In the genomic region with DNA sequence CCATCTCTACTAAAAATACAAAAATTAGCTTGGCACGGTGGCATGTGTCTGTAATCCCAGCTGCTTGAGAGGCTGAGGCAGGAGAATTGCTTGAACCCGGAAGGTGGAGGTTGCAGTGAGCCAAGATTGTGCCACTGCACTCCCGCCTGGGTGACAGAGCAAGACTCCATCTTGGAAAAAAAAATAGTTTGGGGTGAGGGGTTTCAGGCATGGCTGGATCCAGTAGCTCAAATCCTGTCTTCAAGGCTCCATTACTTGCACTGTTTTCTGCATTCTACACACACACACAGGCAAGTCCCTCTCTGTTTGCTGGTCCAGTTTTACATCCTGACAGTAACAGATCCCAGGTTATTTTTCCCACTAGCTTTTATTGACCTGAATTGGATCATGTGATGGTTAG, we compare ENCODE assay signal across 1 cellular context.
DNase-seq lines count a peak whose midpoint lies in the region; ATAC-seq, FAIRE-seq and TF ChIP-seq lines count a peak whose summit lies in the region.
"Not testable (repeated sequence)": the region's sequence is repeated elsewhere in the genome, so short reads cannot be mapped to it uniquely, and the experiment has no call there.

No MANE protein-coding gene starts in this region.

- CTCF ChIA-PET in HepG2 (lab: Yijun Ruan, JAX; ENCODE audit: low intra/inter-chr PET ratio, low total read pairs): not testable (repeated sequence)

- H3K36me3 ChIP-seq in HepG2 (replicated peaks in 1 of 2; ENCODE audit: control insufficient read depth in 1 of 2, insufficient read depth in 2 of 2, low read length in 2 of 2): not testable (repeated sequence)

- not testable (repeated sequence) for H4K20me1 ChIP-seq in HepG2 (ENCODE audit: insufficient read depth, low read length)

- POLR2A ChIA-PET in HepG2 (lab: Yijun Ruan, JAX): not testable (repeated sequence)

- TF ChIP-seq POLR2A in HepG2 (IDR thresholded peaks at IDR 0.05; ENCODE audit: insufficient read depth in 1 of 2, low read depth in 2 of 2, low read length in 2 of 2): not testable (repeated sequence)

- not testable (repeated sequence) for TF ChIP-seq EP300 in HepG2 (IDR thresholded peaks at IDR 0.05; ENCODE audit: low read depth in 2 of 2, low read length in 2 of 2); HepG2 (CRISPR knock-in tag; IDR thresholded peaks at IDR 0.05; ENCODE audit: borderline replicate concordance)

- intact Hi-C loops in HepG2 (cut with micrococcal nuclease; ENCODE audit: unreplicated experiment): not testable (repeated sequence)

- not testable (repeated sequence) for TF ChIP-seq CTCF in HepG2 (CRISPR knock-in tag; IDR thresholded peaks at IDR 0.05)

- not testable (repeated sequence) for H3K9ac ChIP-seq in HepG2 (ENCODE audit: insufficient read depth, low read depth, low read length)

- not testable (repeated sequence) for H3K4me1 ChIP-seq in HepG2 (ENCODE audit: insufficient read depth, low read length)

- TF ChIP-seq RAD21 in HepG2 (CRISPR knock-in tag; IDR thresholded peaks at IDR 0.05): not testable (repeated sequence)

- 28% methylated on average over 3 of the region's 3 CpGs for WGBS in HepG2 (ENCODE audit: low lambda C conversion rate)

- H3K79me2 ChIP-seq in HepG2 (ENCODE audit: insufficient read depth, low read length): not testable (repeated sequence)

- not testable (repeated sequence) for H3K4me2 ChIP-seq in HepG2 (ENCODE audit: low read depth, low read length)

- not testable (repeated sequence) for ATAC-seq in HepG2

- not testable (repeated sequence) for H3K4me3 ChIP-seq in HepG2 (replicated peaks in 1 of 3; ENCODE audit: insufficient read depth in 1 of 3, low read depth in 2 of 3, low read length in 3 of 3)

- H3K9me3 ChIP-seq in HepG2 (ENCODE audit: low read length): peaks cover 31% of the 10 kb centered on the region

- not testable (repeated sequence) for H3K27ac ChIP-seq in HepG2 (ENCODE audit: extremely low read length, insufficient read depth, low read length)

- H3K27me3 ChIP-seq in HepG2 (ENCODE audit: control insufficient read depth in 1 of 2, insufficient read depth in 2 of 2, low read length in 2 of 2): peaks cover 0 to 17% of the 10 kb centered on the region in 2 experiments; a peak in 3 of 5 replicates

- DNase-seq in HepG2 (ENCODE audit: low spot score): not testable (repeated sequence)

- not testable (repeated sequence) for FAIRE-seq in HepG2 (lab: Jason Lieb, UNC)

- H2AFZ ChIP-seq in HepG2 (ENCODE audit: low read length): not testable (repeated sequence)

- in situ Hi-C loops in HepG2 (cut with HindIII; ENCODE audit: extremely low pct_ligation_motif_present, low pct_unique_long_range_greater_than_20kb): not testable (repeated sequence)

- BruUV-seq in HepG2 (replicated peaks; lab: Mats Ljungman, UMichigan): not testable (repeated sequence)

TF ChIP-seq in HepG2, 621 proteins besides CTCF, POLR2A, EP300 and RAD21:
- TF ChIP-seq ZNF329 (CRISPR knock-in tag; IDR thresholded peaks at IDR 0.05; ENCODE audit: low read depth): peak; percentile 92
